ENCODE assay signal across 10 cellular contexts in the genomic region with DNA sequence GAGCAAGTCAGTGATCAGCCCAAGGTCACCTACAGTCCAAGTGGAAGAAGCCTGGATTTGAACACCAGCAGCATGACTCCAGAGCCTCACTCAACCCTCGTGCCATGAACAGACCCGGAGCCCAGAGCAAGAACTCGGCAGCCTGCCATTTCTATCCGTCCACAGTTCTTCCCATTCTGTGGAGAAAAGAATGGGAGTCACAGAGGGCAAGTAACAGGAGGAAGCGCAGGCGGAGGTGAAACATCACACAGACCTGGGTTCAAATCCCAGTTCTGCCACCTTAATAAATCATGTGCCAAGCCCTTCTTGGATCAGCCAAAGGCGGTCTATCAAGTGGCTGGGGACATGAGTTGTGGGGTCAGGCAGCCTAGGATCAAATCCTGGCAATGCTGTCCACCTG. TPM values are rescaled to one million over a fixed set of nuclear protein-coding genes. Genes with fewer than 3 reads are reported as not detected.
DNase-seq lines count a peak whose midpoint lies in the region; ATAC-seq, FAIRE-seq and TF ChIP-seq lines count a peak whose summit lies in the region.
"Had no signal": no experiment of that assay in that cellular context is flagged by ENCODE, and none has a peak within 500 bp of the region (broad histone marks: within the 10 kb centered on the region; RNA-seq: fewer than 3 reads in every experiment).

No MANE protein-coding gene starts in this region.

- no peak for TF ChIP-seq CTCF in esophagus squamous epithelium (IDR thresholded peaks at IDR 0.05)

- H3K4me1 ChIP-seq in esophagus squamous epithelium = peaks cover 9 to 91% (median 20%) of the 10 kb centered on the region in 3 donors
- no peaks in the 10 kb centered on the region for H3K4me1 ChIP-seq in small intestine (ENCODE audit: control insufficient read depth in 2 of 2, insufficient read depth in 1 of 2, low read depth in 1 of 2, low read length in 1 of 2)

- WGBS in esophagus squamous epithelium, 2 donors = 67 to 77% methylated on average over 6 to 7 of the region's 7 CpGs
- WGBS in small intestine, 3 donors = 78 to 86% (median 81%) methylated on average over 7 of the region's 7 CpGs

- DNase-seq in NK-92 treated with Interleukin-12 subunit alpha and Interleukin-12 subunit beta, amount 100 ng/mL, for 24 hours (lab: John Stamatoyannopoulos, UW) = peak; percentile 46
- DNase-seq in NK-92 (lab: John Stamatoyannopoulos, UW; ENCODE audit: unreplicated experiment) (no peak), T-helper 17 cell (no peak), esophagus squamous epithelium (lab: John Stamatoyannopoulos, UW) (no peak), small intestine (no peak), A172 (ENCODE audit: low spot score) (no peak), NCI-H69 (lab: John Stamatoyannopoulos, UW) (no peak)
- DNase-seq: RPMI8226 had no signal

- no peak for ATAC-seq in T-helper 17 cell
- ATAC-seq in HG03460 (IDR thresholded peaks at IDR 0.05; ENCODE audit: unreplicated experiment) = no peak

- H3K27me3 Mint-ChIP-seq in T-helper 17 cell = no peaks in the 10 kb centered on the region

- H3K27ac ChIP-seq in esophagus squamous epithelium (peak overlapping the region in 3 of 4 donors; percentile 57 to 85 (median 79)), small intestine (ENCODE audit: low read depth in 1 of 2, low read length in 1 of 2) (peak overlapping the region; percentile 5 to 76)
- H3K27ac ChIP-seq: 22Rv1 had no signal

- peak overlapping the region; percentile 96 for H3K4me3 Mint-ChIP-seq in T-helper 17 cell

- intact Hi-C loops in esophagus squamous epithelium (cut with DNase I) = no loop called here

- no peaks in the 10 kb centered on the region for H3K9me3 ChIP-seq in T-helper 17 cell (ENCODE audit: control insufficient read depth, low read length, poor library complexity, severe bottlenecking)
- no peaks in the 10 kb centered on the region for H3K9me3 ChIP-seq in esophagus squamous epithelium
- no peaks in the 10 kb centered on the region for H3K9me3 ChIP-seq in small intestine (ENCODE audit: control insufficient read depth, low read depth)

- peaks cover 5% of the 10 kb centered on the region for H3K36me3 Mint-ChIP-seq in T-helper 17 cell (ENCODE audit: low read depth)

- H3K4me1 Mint-ChIP-seq in T-helper 17 cell = peaks cover 58% of the 10 kb centered on the region

- no peaks in the 10 kb centered on the region for H3K36me3 ChIP-seq in esophagus squamous epithelium
- H3K36me3 ChIP-seq in small intestine (ENCODE audit: control insufficient read depth in 2 of 2, insufficient read depth in 2 of 2, low read length in 2 of 2) = no peaks in the 10 kb centered on the region

- H3K4me3 ChIP-seq in esophagus squamous epithelium (peak overlapping the region in 2 of 4 donors; percentile 13 to 76), small intestine (ENCODE audit: low read depth in 1 of 2, low read length in 2 of 2) (peak overlapping the region in 1 of 2 donors; percentile 16)

- TF ChIP-seq POLR2A in esophagus squamous epithelium (IDR thresholded peaks at IDR 0.05) = no peak

- peaks cover 0 to 84% (median 6%) of the 10 kb centered on the region in 4 donors for H3K27me3 ChIP-seq in esophagus squamous epithelium
- H3K27me3 ChIP-seq in small intestine (ENCODE audit: control insufficient read depth in 2 of 2, insufficient read depth in 2 of 2, low read length in 2 of 2) = peaks cover 0 to 5% of the 10 kb centered on the region in 2 donors

- FAIRE-seq in small intestine (lab: Jason Lieb, UNC) = no peak

- no peak overlapping the region for H3K27ac Mint-ChIP-seq in T-helper 17 cell

RNA-seq across cellular contexts. Expression of gene PREX1, which starts 4.3 kb away (rescaled TPM):
- total RNA-seq in T-helper 17 cell (100 to 1,000 TPM; 188 to 200 TPM), esophagus squamous epithelium (10 to 100 TPM in 2 of 4 donors, 1 to 10 TPM in 2; 4.9 to 25.9 (median 8.9) TPM)
- 1 to 10 TPM; 1.8 to 8.3 (median 7.6) TPM for polyA plus RNA-seq in small intestine
- 8.1 and 12.2 TPM in 2 replicates for total RNA-seq in A172 (2014; rRNA removed; shearing (Covaris generic))

Comparison
In these comparisons a context has a peak if more than half of its experiments do, and no peak if none do; other contexts are left out.
1. RNA of gene PREX1, which starts 4.3 kb away (total RNA-seq): 188 to 200 TPM in T-helper 17 cell; 8.1 to 12.2 TPM in A172 and 4.9 to 25.9 TPM in esophagus squamous epithelium; every median in the first group is over 4 times any median in the second.